16 cellular contexts compared by ENCODE assay signal in the genomic region with DNA sequence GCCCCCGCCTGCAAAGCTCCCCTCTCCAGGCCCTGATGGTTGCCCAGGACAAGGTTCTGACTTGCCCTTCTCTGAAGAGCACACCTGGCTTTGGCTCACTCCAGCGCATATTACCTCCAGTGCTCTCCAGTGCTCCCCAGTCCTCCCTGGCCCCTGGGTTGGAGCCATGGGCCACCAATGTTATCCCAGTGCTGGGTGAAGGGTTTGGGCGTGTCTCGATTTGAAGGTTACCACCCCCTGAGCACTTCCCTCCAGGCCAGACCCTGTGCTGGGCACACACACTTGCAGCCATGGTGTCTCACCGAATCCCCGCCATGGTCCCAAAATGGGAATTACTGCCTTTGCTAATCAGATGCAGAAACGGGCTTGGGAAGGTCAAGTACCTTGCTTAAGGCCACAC. TPM values are rescaled to one million over a fixed set of nuclear protein-coding genes. Genes with fewer than 3 reads are reported as not detected.
"Had no signal": no experiment of that assay in that cellular context is flagged by ENCODE, and none has a peak within 500 bp of the region (broad histone marks: within the 10 kb centered on the region; RNA-seq: fewer than 3 reads in every experiment).

No MANE protein-coding gene starts in this region.

- DNase-seq: lower lobe of right lung, spleen had no signal

- H3K4me3 ChIP-seq: hepatocyte, lower lobe of right lung, spleen had no signal

- H3K27me3 ChIP-seq: brain microvascular endothelial cell, hepatocyte, neutrophil, spleen had no signal

- H3K27ac ChIP-seq: brain microvascular endothelial cell, hepatocyte, lower lobe of right lung, neutrophil, spleen, VCaP had no signal

- H3K4me2 ChIP-seq: hepatocyte had no signal

- H3K36me3 Mint-ChIP-seq: activated naive CD4-positive, alpha-beta T cell treated with anti-CD3 and anti-CD28 coated beads, Interleukin-2, amount 50 U/mL, for 72 hours; naive B cell had no signal

- H3K27me3 Mint-ChIP-seq: dendritic cell treated with granulocyte-macrophage colony-stimulating factor and Interleukin-4, amounts not matched to agents 40 ng/mL and 50 ng/mL, for 4 days; effector memory CD8-positive, alpha-beta T cell; naive B cell; stimulated activated memory B cell treated with anti-CD40 and anti-IgM and Interleukin-4, amounts not matched to agents 10 μg/mL and 1 μg/mL and 100 μg/mL, for 72 hours; T-cell; type B pancreatic cell had no signal

- H3K9me3 Mint-ChIP-seq: activated naive CD4-positive, alpha-beta T cell treated with anti-CD3 and anti-CD28 coated beads, Interleukin-2, amount 50 U/mL, for 72 hours; dendritic cell treated with granulocyte-macrophage colony-stimulating factor and Interleukin-4, amounts not matched to agents 40 ng/mL and 50 ng/mL, for 4 days; effector memory CD8-positive, alpha-beta T cell; naive B cell; stimulated activated memory B cell treated with anti-CD40 and anti-IgM and Interleukin-4, amounts not matched to agents 10 μg/mL and 1 μg/mL and 100 μg/mL, for 72 hours; T-cell; type B pancreatic cell had no signal

- H3K9me3 ChIP-seq: lower lobe of right lung, neutrophil, spleen had no signal

- H3K27ac Mint-ChIP-seq: activated naive CD4-positive, alpha-beta T cell treated with anti-CD3 and anti-CD28 coated beads, Interleukin-2, amount 50 U/mL, for 72 hours; effector memory CD8-positive, alpha-beta T cell; T-cell had no signal

- H3K79me2 ChIP-seq: hepatocyte had no signal

- H3K4me3 Mint-ChIP-seq: dendritic cell treated with granulocyte-macrophage colony-stimulating factor and Interleukin-4, amounts not matched to agents 40 ng/mL and 50 ng/mL, for 4 days; effector memory CD8-positive, alpha-beta T cell; stimulated activated memory B cell treated with anti-CD40 and anti-IgM and Interleukin-4, amounts not matched to agents 10 μg/mL and 1 μg/mL and 100 μg/mL, for 72 hours; T-cell; type B pancreatic cell had no signal

- H2AFZ ChIP-seq: hepatocyte had no signal

RNA-seq across cellular contexts. Expression of a gene that starts 47.1 kb away (rescaled TPM):
- total RNA-seq: epithelial cell of proximal tubule, hepatocyte, kidney epithelial cell, spleen, subcutaneous adipose tissue had no signal
- polyA plus RNA-seq: hepatocyte had no signal
